In genomic region chr11:123448798-123449197, GRCh38 we compare ENCODE assay signal across 24 cellular contexts. TPM values are rescaled to one million over a fixed set of nuclear protein-coding genes. Genes with fewer than 3 reads are reported as not detected.
DNase-seq lines count a peak whose midpoint lies in the region; TF ChIP-seq lines count a peak whose summit lies in the region.
"Had no signal": no experiment of that assay in that cellular context is flagged by ENCODE, and none has a peak within 500 bp of the region (broad histone marks: within the 10 kb centered on the region; RNA-seq: fewer than 3 reads in every experiment).

No MANE protein-coding gene starts in this region.

- H3K4me1 ChIP-seq in adrenal gland (replicated peaks in 1 of 2) = peaks cover 17 to 76% of the 10 kb centered on the region in 2 donors
- H3K4me1 ChIP-seq: sigmoid colon, tibial artery had no signal

- H3K4me3 ChIP-seq in adrenal gland = no peak overlapping the region
- H3K4me3 ChIP-seq: cardiac muscle cell, esophagus squamous epithelium, sigmoid colon, SJCRH30, tibial artery had no signal

- no peak overlapping the region for H3K4me3 Mint-ChIP-seq in T-helper 2 cell treated with Interferon-gamma antibody and Interleukin-4, amounts not matched to agents 5 μg/mL and 100 μg/mL, for 36 hours
- no peak overlapping the region for H3K4me3 Mint-ChIP-seq in HFFc6
- H3K4me3 Mint-ChIP-seq: dendritic cell treated with granulocyte-macrophage colony-stimulating factor and Interleukin-4, amounts not matched to agents 40 ng/mL and 50 ng/mL, for 4 days; IgD-negative memory B cell; stimulated activated naive CD8-positive, alpha-beta T cell treated with anti-CD3 and anti-CD28 coated beads, Interleukin-15, amount 100 ng/mL, for 72 hours had no signal

- peak overlapping the region; percentile 24 for H3K27ac Mint-ChIP-seq in T-helper 2 cell treated with Interferon-gamma antibody and Interleukin-4, amounts not matched to agents 5 μg/mL and 100 μg/mL, for 36 hours
- peak overlapping the region; percentile 23; the same call in 1 of the 2 replicates for H3K27ac Mint-ChIP-seq in HFFc6
- H3K27ac Mint-ChIP-seq: dendritic cell treated with granulocyte-macrophage colony-stimulating factor and Interleukin-4, amounts not matched to agents 40 ng/mL and 50 ng/mL, for 4 days; IgD-negative memory B cell; progenitor cell of endocrine pancreas had no signal

- H3K27ac ChIP-seq in adrenal gland = peak overlapping the region; percentile 19 to 89 (median 58)
- H3K27ac ChIP-seq: cardiac muscle cell, esophagus squamous epithelium, neutrophil, sigmoid colon, SJCRH30, tibial artery had no signal

- no peaks in the 10 kb centered on the region for H3K27me3 Mint-ChIP-seq in T-helper 2 cell treated with Interferon-gamma antibody and Interleukin-4, amounts not matched to agents 5 μg/mL and 100 μg/mL, for 36 hours (ENCODE audit: low read depth)
- no peaks in the 10 kb centered on the region for H3K27me3 Mint-ChIP-seq in HFFc6 (ENCODE audit: insufficient read depth)
- H3K27me3 Mint-ChIP-seq: dendritic cell treated with granulocyte-macrophage colony-stimulating factor and Interleukin-4, amounts not matched to agents 40 ng/mL and 50 ng/mL, for 4 days; stimulated activated naive CD8-positive, alpha-beta T cell treated with anti-CD3 and anti-CD28 coated beads, Interleukin-15, amount 100 ng/mL, for 72 hours had no signal

- H3K36me3 ChIP-seq in adrenal gland (replicated peaks in 1 of 2) = no peaks in the 10 kb centered on the region
- H3K36me3 ChIP-seq: cardiac muscle cell, esophagus squamous epithelium, neutrophil, sigmoid colon, SJCRH30, tibial artery had no signal

- no peaks in the 10 kb centered on the region for H3K9me3 Mint-ChIP-seq in T-helper 2 cell treated with Interferon-gamma antibody and Interleukin-4, amounts not matched to agents 5 μg/mL and 100 μg/mL, for 36 hours
- no peaks in the 10 kb centered on the region for H3K9me3 Mint-ChIP-seq in HFFc6
- H3K9me3 Mint-ChIP-seq: dendritic cell treated with granulocyte-macrophage colony-stimulating factor and Interleukin-4, amounts not matched to agents 40 ng/mL and 50 ng/mL, for 4 days; IgD-negative memory B cell; stimulated activated naive CD8-positive, alpha-beta T cell treated with anti-CD3 and anti-CD28 coated beads, Interleukin-15, amount 100 ng/mL, for 72 hours had no signal

- no peaks in the 10 kb centered on the region for H3K27me3 ChIP-seq in adrenal gland
- H3K27me3 ChIP-seq: cardiac muscle cell, esophagus squamous epithelium, neutrophil, sigmoid colon, SJCRH30, tibial artery had no signal

- DNase-seq in T-helper 2 cell treated with Interferon-gamma antibody and Interleukin-4, amounts not matched to agents 5 μg/mL and 100 μg/mL, for 36 hours (ENCODE audit: low spot score) = no peak
- DNase-seq in T-helper 2 cell (no peak), DMS79 treated with DMSO at 0.1 percent for 48 hours (lab: John Stamatoyannopoulos, UW) (peak; percentile 55), HFFc6 (no peak), adrenal gland (no peak), GM19238 (ENCODE audit: insufficient read length, low spot score) (no peak), T-helper 9 cell (no peak)
- DNase-seq: activated CD4-positive, alpha-beta T cell treated with anti-CD3 and anti-CD28 coated beads, Interleukin-2, amount 50 U/mL, for 48 hours; activated naive CD4-positive, alpha-beta T cell treated with anti-CD3 and anti-CD28 coated beads, Interleukin-2, amount 50 U/mL, for 16 hours; activated T-cell treated with anti-CD3 and anti-CD28 coated beads for 4 hours; Calu3; esophagus squamous epithelium; left cardiac atrium; NCI-H1105 treated with DMSO at 0.1 percent for 48 hours; NCI-H446; sigmoid colon; SJCRH30; stimulated activated naive CD8-positive, alpha-beta T cell treated with anti-CD3 and anti-CD28 coated beads, Interleukin-15, amount 100 ng/mL, for 72 hours; tibial artery had no signal

- TF ChIP-seq POLR2A in adrenal gland (IDR thresholded peaks at IDR 0.05) = no peak

- H3K4me1 Mint-ChIP-seq in T-helper 2 cell treated with Interferon-gamma antibody and Interleukin-4, amounts not matched to agents 5 μg/mL and 100 μg/mL, for 36 hours (ENCODE audit: low read depth) = peaks cover 68% of the 10 kb centered on the region
- H3K4me1 Mint-ChIP-seq in HFFc6 (ENCODE audit: low read depth) = peaks cover 86% of the 10 kb centered on the region

- H3K9me3 ChIP-seq in adrenal gland (replicated peaks in 1 of 3) = no peaks in the 10 kb centered on the region
- H3K9me3 ChIP-seq: esophagus squamous epithelium, neutrophil, sigmoid colon, SJCRH30, tibial artery had no signal

- TF ChIP-seq CTCF in HFFc6 (IDR thresholded peaks at IDR 0.05) = no peak
- TF ChIP-seq CTCF in adrenal gland (IDR thresholded peaks at IDR 0.05) = no peak

- peaks cover 35% of the 10 kb centered on the region for H3K36me3 Mint-ChIP-seq in T-helper 2 cell treated with Interferon-gamma antibody and Interleukin-4, amounts not matched to agents 5 μg/mL and 100 μg/mL, for 36 hours (ENCODE audit: low read depth)
- H3K36me3 Mint-ChIP-seq in HFFc6 (ENCODE audit: low read depth) = peaks cover 22% of the 10 kb centered on the region
- H3K36me3 Mint-ChIP-seq: IgD-negative memory B cell had no signal

- intact Hi-C loops in adrenal gland (cut with DNase I) = no loop called here

- 40 to 50% (median 42%) methylated on average over 6 of the region's 6 CpGs for WGBS in adrenal gland, 4 donors

RNA-seq across cellular contexts. Expression of gene GRAMD1B, which starts 18.7 kb away (rescaled TPM):
- total RNA-seq in HFFc6 (2021; fragmentation: NEBNext Ultra II Directional; extraction: Animal tissue kit (Norgen Biotek cat#: 25700)) = 10 to 100 TPM; 46.1 to 54.5 (median 51.3) TPM
- 1,000 to 10,000 TPM in 1 of 8 donors, 100 to 1,000 TPM in 7; 178 to 1,898 (median 285) TPM for total RNA-seq in adrenal gland
- 100 to 1,000 TPM; 101 to 721 (median 114) TPM for polyA plus RNA-seq in adrenal gland
- polyA plus RNA-seq: IgD-negative memory B cell had no signal
